In the genomic region with DNA sequence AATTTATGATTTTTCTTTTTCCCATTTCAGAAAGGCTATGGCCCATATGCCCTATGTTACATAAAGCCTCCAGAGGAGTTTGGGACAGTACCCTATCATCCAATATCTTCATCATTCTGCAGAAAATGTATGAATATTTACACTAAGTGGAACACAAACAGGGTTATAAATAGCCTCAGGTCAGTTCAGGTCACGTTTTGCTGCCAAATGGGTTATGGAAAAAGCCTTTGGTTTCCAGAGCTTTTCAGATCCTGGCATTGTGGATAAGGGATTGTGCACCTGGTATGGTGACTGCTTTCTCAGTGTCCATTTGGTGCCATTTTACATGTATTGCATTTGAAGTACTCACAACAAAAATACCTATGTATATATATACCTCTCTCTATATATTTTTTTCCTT, we compare ENCODE assay signal across 1 cellular context.
A peak's percentile ranks its signal among the peaks of the same experiment; 100 is the strongest.
TF ChIP-seq lines count a peak whose summit lies in the region.

No MANE protein-coding gene starts in this region.

TF ChIP-seq in HepG2, 621 proteins besides CTCF, POLR2A, EP300 and RAD21:
- TF ChIP-seq SMARCC2 (IDR thresholded peaks at IDR 0.05): no peak
- TF ChIP-seq, protein P1, sequence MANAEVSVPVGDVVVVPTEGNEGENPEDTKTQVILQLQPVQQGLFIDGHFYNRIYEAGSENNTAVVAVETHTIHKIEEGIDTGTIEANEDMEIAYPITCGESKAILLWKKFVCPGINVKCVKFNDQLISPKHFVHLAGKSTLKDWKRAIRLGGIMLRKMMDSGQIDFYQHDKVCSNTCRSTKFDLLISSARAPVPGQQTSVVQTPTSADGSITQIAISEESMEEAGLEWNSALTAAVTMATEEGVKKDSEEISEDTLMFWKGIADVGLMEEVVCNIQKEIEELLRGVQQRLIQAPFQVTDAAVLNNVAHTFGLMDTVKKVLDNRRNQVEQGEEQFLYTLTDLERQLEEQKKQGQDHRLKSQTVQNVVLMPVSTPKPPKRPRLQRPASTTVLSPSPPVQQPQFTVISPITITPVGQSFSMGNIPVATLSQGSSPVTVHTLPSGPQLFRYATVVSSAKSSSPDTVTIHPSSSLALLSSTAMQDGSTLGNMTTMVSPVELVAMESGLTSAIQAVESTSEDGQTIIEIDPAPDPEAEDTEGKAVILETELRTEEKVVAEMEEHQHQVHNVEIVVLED (CRISPR knock-in tag; IDR thresholded peaks at IDR 0.05; ENCODE audit: borderline replicate concordance): 0 out of 2 replicates have a peak, but pooled peaks have one; percentile 7
- TF ChIP-seq MEF2D (CRISPR knock-in tag; IDR thresholded peaks at IDR 0.05): peak; percentile 75; the same call in 1 of the 2 replicates
- no peak for TF ChIP-seq REXO4 (CRISPR knock-in tag; IDR thresholded peaks at IDR 0.05; ENCODE audit: borderline replicate concordance)
- TF ChIP-seq, protein P2, sequence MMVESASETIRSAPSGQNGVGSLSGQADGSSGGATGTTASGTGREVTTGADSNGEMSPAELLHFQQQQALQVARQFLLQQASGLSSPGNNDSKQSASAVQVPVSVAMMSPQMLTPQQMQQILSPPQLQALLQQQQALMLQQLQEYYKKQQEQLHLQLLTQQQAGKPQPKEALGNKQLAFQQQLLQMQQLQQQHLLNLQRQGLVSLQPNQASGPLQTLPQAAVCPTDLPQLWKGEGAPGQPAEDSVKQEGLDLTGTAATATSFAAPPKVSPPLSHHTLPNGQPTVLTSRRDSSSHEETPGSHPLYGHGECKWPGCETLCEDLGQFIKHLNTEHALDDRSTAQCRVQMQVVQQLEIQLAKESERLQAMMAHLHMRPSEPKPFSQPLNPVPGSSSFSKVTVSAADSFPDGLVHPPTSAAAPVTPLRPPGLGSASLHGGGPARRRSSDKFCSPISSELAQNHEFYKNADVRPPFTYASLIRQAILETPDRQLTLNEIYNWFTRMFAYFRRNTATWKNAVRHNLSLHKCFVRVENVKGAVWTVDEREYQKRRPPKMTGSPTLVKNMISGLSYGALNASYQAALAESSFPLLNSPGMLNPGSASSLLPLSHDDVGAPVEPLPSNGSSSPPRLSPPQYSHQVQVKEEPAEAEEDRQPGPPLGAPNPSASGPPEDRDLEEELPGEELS (CRISPR knock-in tag; IDR thresholded peaks at IDR 0.05): 0 out of 2 replicates have a peak, but pooled peaks have one; percentile 6
- TF ChIP-seq ZNF816 (CRISPR knock-in tag; IDR thresholded peaks at IDR 0.05; ENCODE audit: borderline replicate concordance): 0 out of 2 replicates have a peak, but pooled peaks have one; percentile 35
- no peak for TF ChIP-seq KLF15 (CRISPR knock-in tag; IDR thresholded peaks at IDR 0.05; ENCODE audit: borderline replicate concordance)
- TF ChIP-seq ZNF569 (CRISPR knock-in tag; IDR thresholded peaks at IDR 0.05; ENCODE audit: borderline replicate concordance): no peak
- TF ChIP-seq RXRB (CRISPR knock-in tag; IDR thresholded peaks at IDR 0.05; ENCODE audit: borderline replicate concordance): peak; percentile 68
- peak; percentile 59; the same call in 1 of the 2 replicates for TF ChIP-seq MED1 (CRISPR knock-in tag; IDR thresholded peaks at IDR 0.05)
- TF ChIP-seq KLF12 (CRISPR knock-in tag; IDR thresholded peaks at IDR 0.05; ENCODE audit: borderline replicate concordance): 0 out of 2 replicates have a peak, but pooled peaks have one; percentile 19
- no peak for TF ChIP-seq SMAD3 (CRISPR knock-in tag; IDR thresholded peaks at IDR 0.05)
